ENCODE assay signal across 24 cellular contexts in the genomic region with DNA sequence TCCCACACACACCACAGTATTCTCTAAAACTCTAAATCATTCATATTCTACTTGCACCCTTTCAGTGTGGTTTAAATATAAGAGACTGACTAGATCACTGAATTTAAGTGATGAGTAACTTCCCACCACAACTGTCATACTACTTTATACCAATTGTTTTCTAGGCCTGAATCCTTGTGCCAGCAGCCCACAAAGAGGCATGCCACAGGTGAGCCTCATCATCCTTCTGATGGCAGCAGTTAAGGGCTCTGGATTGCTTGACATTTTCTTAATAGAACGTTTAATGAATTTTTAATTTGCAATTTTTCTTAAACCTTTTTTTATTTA. TPM values are rescaled to one million over a fixed set of nuclear protein-coding genes. Genes with fewer than 3 reads are reported as not detected.
"Had no signal": no experiment of that assay in that cellular context is flagged by ENCODE, and none has a peak within 500 bp of the region (broad histone marks: within the 10 kb centered on the region; RNA-seq: fewer than 3 reads in every experiment).

No MANE protein-coding gene starts in this region.

- H3K27ac Mint-ChIP-seq: activated CD4-positive, alpha-beta memory T cell treated with anti-CD3 and anti-CD28 coated beads for 36 hours; activated T-helper 2 cell treated with anti-CD3 and anti-CD28 coated beads, Interferon-gamma antibody, Interleukin-2, Interleukin-4, amounts not matched to agents 10 μg/mL and 5 μg/mL and 100 μg/mL, durations not matched to agents 14 hours and 24 hours and 36 hours; T-helper 2 cell treated with Interferon-gamma antibody and Interleukin-4, amounts not matched to agents 5 μg/mL and 100 μg/mL, for 36 hours had no signal

- H3K27me3 Mint-ChIP-seq: activated CD4-positive, alpha-beta memory T cell treated with anti-CD3 and anti-CD28 coated beads for 36 hours; activated CD4-positive, alpha-beta T cell treated with anti-CD3 and anti-CD28 coated beads, Interleukin-2, amount 10 ng/mL, durations not matched to agents 7 days and 5 days; activated naive CD8-positive, alpha-beta T cell; central memory CD8-positive, alpha-beta T cell had no signal

- H3K9me3 Mint-ChIP-seq: activated T-helper 2 cell treated with anti-CD3 and anti-CD28 coated beads, Interferon-gamma antibody, Interleukin-2, Interleukin-4, amounts not matched to agents 10 μg/mL and 5 μg/mL and 100 μg/mL, durations not matched to agents 14 hours and 24 hours and 36 hours; central memory CD8-positive, alpha-beta T cell; T-helper 2 cell treated with Interferon-gamma antibody and Interleukin-4, amounts not matched to agents 5 μg/mL and 100 μg/mL, for 36 hours had no signal

- ATAC-seq: body of pancreas had no signal

- DNase-seq: activated CD4-positive, alpha-beta memory T cell treated with anti-CD3 and anti-CD28 coated beads for 36 hours; activated CD4-positive, alpha-beta T cell treated with anti-CD3 and anti-CD28 coated beads, Interleukin-2, amount 10 ng/mL, durations not matched to agents 7 days and 5 days; activated CD4-positive, CD25-positive, alpha-beta regulatory T cell; activated CD8-positive, alpha-beta memory T cell treated with anti-CD3 and anti-CD28 coated beads, Interleukin-2, amount 50 U/mL, for 4 hours; activated gamma-delta T cell treated with Interleukin-2 at 50 U/mL for 16 hours; activated T-cell treated with anti-CD3 and anti-CD28 coated beads, Interleukin-2, amount 50 U/mL, for 1 hour; body of pancreas; Karpas-422; NCI-H1105 treated with DMSO at 0.1 percent for 48 hours; NCI-H1436 treated with DMSO at 0.1 percent for 48 hours; NCI-H187; NCI-H510A treated with DMSO at 0.1 percent for 48 hours; NK-92 treated with Interleukin-12 subunit alpha and Interleukin-12 subunit beta, amount 100 ng/mL, for 24 hours; Peyer's patch; Right ventricle myocardium superior; SJCRH30; SK-N-SH had no signal

- H3K4me3 Mint-ChIP-seq: activated CD4-positive, alpha-beta memory T cell treated with anti-CD3 and anti-CD28 coated beads for 36 hours; activated CD4-positive, alpha-beta T cell treated with anti-CD3 and anti-CD28 coated beads, Interleukin-2, amount 10 ng/mL, durations not matched to agents 7 days and 5 days; activated naive CD8-positive, alpha-beta T cell; central memory CD8-positive, alpha-beta T cell; T-helper 2 cell treated with Interferon-gamma antibody and Interleukin-4, amounts not matched to agents 5 μg/mL and 100 μg/mL, for 36 hours had no signal

RNA-seq across cellular contexts. Expression of a gene that starts 9.6 kb away (rescaled TPM):
- total RNA-seq: activated CD4-positive, alpha-beta memory T cell treated with anti-CD3 and anti-CD28 coated beads for 36 hours; activated CD4-positive, alpha-beta T cell treated with anti-CD3 and anti-CD28 coated beads, Interleukin-2, amount 10 ng/mL, durations not matched to agents 7 days and 5 days; activated T-helper 2 cell treated with anti-CD3 and anti-CD28 coated beads, Interferon-gamma antibody, Interleukin-2, Interleukin-4, amounts not matched to agents 10 μg/mL and 5 μg/mL and 100 μg/mL, durations not matched to agents 14 hours and 24 hours and 36 hours; ascending aorta; body of pancreas; bronchial epithelial cell; Peyer's patch; T-helper 1 cell treated with Interleukin-12 subunit alpha and Interleukin-12 subunit beta and Interleukin-4 antibody, amounts not matched to agents 30 ng/mL and 1 ng/mL, for 36 hours had no signal
